9 cellular contexts compared by ENCODE assay signal in the genomic region with DNA sequence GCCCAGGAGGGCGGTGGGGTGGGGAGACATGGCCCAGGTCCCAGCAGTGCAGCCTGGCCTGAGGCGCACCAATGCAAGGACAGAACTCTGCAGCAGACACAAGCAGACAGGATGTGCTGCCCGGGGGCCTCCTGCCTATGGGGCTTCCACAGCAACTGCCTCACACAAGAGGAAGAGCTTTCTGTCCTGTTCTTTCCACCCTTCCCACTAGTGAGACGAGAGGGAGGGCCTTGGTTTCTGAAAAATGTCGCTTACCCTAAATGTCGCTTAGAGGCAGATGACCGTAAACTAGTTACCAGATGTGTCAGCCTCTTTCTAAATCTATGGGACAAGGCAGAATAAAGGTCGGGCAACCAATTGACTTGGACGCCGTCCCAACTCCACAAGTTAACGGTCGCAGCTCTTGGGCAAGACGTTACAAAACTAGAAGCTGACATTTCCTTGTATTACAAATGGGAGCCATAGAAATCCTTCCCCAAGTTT. TPM values are rescaled to one million over a fixed set of nuclear protein-coding genes. Genes with fewer than 3 reads are reported as not detected.
DNase-seq lines count a peak whose midpoint lies in the region; ATAC-seq and TF ChIP-seq lines count a peak whose summit lies in the region.
"Had no signal": no experiment of that assay in that cellular context is flagged by ENCODE, and none has a peak within 500 bp of the region (broad histone marks: within the 10 kb centered on the region; RNA-seq: fewer than 3 reads in every experiment).

A gene with protein sequence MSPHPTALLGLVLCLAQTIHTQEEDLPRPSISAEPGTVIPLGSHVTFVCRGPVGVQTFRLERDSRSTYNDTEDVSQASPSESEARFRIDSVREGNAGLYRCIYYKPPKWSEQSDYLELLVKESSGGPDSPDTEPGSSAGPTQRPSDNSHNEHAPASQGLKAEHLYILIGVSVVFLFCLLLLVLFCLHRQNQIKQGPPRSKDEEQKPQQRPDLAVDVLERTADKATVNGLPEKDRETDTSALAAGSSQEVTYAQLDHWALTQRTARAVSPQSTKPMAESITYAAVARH (minus strand): TSS at position 157 of the 483 bp plus-strand sequence. CDS start 127 bp downstream, at position 30.

- peak; percentile 86 for ATAC-seq in stimulated activated naive CD8-positive, alpha-beta T cell treated with anti-CD3 and anti-CD28 coated beads, Interleukin-15, amount 100 ng/mL, for 72 hours
- ATAC-seq in HG02623 (IDR thresholded peaks at IDR 0.05; ENCODE audit: unreplicated experiment) (no peak), HG02981 (IDR thresholded peaks at IDR 0.05; ENCODE audit: unreplicated experiment) (no peak)

- H3K9ac ChIP-seq in liver (ENCODE audit: low read depth in 1 of 2, low read length in 2 of 2): no peak within 1 kb of the TSS

- no peaks in the 10 kb centered on the region for H3K9me3 Mint-ChIP-seq in stimulated activated naive CD8-positive, alpha-beta T cell treated with anti-CD3 and anti-CD28 coated beads, Interleukin-15, amount 100 ng/mL, for 72 hours

- H3K27ac ChIP-seq in liver (ENCODE audit: low read depth in 1 of 2, low read length in 2 of 2): peak within 1 kb of the TSS; percentile 9 to 63

- no peaks in the 10 kb centered on the region for H3K36me3 ChIP-seq in liver (ENCODE audit: control insufficient read depth in 4 of 4, insufficient read depth in 3 of 4, low read depth in 1 of 4, low read length in 3 of 4)

- WGBS in liver: 55% methylated on average over 13 of the region's 13 CpGs

- TF ChIP-seq CTCF in liver (IDR thresholded peaks at IDR 0.05; ENCODE audit: low read depth, low read length, missing input control) (no peak), GM20000 (IDR thresholded peaks at IDR 0.05; ENCODE audit: extremely low read depth, missing control alignments) (no peak)

- H3K4me3 ChIP-seq in liver (ENCODE audit: low read depth in 1 of 3, low read length in 3 of 3): peak within 1 kb of the TSS in 1 of 3 donors; percentile 29

- peaks cover 0 to 3% (median 0%) of the 10 kb centered on the region in 4 donors for H3K9me3 ChIP-seq in liver (ENCODE audit: control insufficient read depth in 4 of 4, low read length in 3 of 4)

- peaks cover 11% of the 10 kb centered on the region for H3K27me3 Mint-ChIP-seq in stimulated activated naive CD8-positive, alpha-beta T cell treated with anti-CD3 and anti-CD28 coated beads, Interleukin-15, amount 100 ng/mL, for 72 hours

- H3K27me3 ChIP-seq in liver (ENCODE audit: control insufficient read depth in 4 of 4, insufficient read depth in 4 of 4, low read length in 3 of 4): peaks cover 0 to 2% (median 0%) of the 10 kb centered on the region in 4 donors

- DNase-seq in RPMI8226 (peak; percentile 76), NCI-H146 treated with DMSO at 0.1 percent for 48 hours (lab: John Stamatoyannopoulos, UW; ENCODE audit: unreplicated experiment) (no peak), GM20000 (ENCODE audit: low spot score) (no peak)
- DNase-seq in activated effector memory CD4-positive, alpha-beta T cell treated with Interleukin-2 at 50 U/mL for 16 hours: peak; percentile 41
- DNase-seq in stimulated activated naive CD8-positive, alpha-beta T cell treated with anti-CD3 and anti-CD28 coated beads, Interleukin-15, amount 100 ng/mL, for 72 hours: peak; percentile 51 to 63

- peaks cover 76% of the 10 kb centered on the region for H3K4me1 Mint-ChIP-seq in stimulated activated naive CD8-positive, alpha-beta T cell treated with anti-CD3 and anti-CD28 coated beads, Interleukin-15, amount 100 ng/mL, for 72 hours

- peak within 1 kb of the TSS; percentile 82 to 99 for H3K27ac Mint-ChIP-seq in stimulated activated naive CD8-positive, alpha-beta T cell treated with anti-CD3 and anti-CD28 coated beads, Interleukin-15, amount 100 ng/mL, for 72 hours

- peak within 1 kb of the TSS; percentile 81 to 99 for H3K4me3 Mint-ChIP-seq in stimulated activated naive CD8-positive, alpha-beta T cell treated with anti-CD3 and anti-CD28 coated beads, Interleukin-15, amount 100 ng/mL, for 72 hours

- no peaks in the 10 kb centered on the region for H3K4me1 ChIP-seq in liver (ENCODE audit: control insufficient read depth in 4 of 4, insufficient read depth in 4 of 4, low read length in 3 of 4)

- no peak for TF ChIP-seq RAD21 in liver (IDR thresholded peaks at IDR 0.05)

TF ChIP-seq in liver, 16 proteins besides CTCF, POLR2A, EP300 and RAD21:
- TF ChIP-seq, protein P1, sequence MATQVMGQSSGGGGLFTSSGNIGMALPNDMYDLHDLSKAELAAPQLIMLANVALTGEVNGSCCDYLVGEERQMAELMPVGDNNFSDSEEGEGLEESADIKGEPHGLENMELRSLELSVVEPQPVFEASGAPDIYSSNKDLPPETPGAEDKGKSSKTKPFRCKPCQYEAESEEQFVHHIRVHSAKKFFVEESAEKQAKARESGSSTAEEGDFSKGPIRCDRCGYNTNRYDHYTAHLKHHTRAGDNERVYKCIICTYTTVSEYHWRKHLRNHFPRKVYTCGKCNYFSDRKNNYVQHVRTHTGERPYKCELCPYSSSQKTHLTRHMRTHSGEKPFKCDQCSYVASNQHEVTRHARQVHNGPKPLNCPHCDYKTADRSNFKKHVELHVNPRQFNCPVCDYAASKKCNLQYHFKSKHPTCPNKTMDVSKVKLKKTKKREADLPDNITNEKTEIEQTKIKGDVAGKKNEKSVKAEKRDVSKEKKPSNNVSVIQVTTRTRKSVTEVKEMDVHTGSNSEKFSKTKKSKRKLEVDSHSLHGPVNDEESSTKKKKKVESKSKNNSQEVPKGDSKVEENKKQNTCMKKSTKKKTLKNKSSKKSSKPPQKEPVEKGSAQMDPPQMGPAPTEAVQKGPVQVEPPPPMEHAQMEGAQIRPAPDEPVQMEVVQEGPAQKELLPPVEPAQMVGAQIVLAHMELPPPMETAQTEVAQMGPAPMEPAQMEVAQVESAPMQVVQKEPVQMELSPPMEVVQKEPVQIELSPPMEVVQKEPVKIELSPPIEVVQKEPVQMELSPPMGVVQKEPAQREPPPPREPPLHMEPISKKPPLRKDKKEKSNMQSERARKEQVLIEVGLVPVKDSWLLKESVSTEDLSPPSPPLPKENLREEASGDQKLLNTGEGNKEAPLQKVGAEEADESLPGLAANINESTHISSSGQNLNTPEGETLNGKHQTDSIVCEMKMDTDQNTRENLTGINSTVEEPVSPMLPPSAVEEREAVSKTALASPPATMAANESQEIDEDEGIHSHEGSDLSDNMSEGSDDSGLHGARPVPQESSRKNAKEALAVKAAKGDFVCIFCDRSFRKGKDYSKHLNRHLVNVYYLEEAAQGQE (IDR thresholded peaks at IDR 0.05): no peak
- TF ChIP-seq TAF1 (conservative IDR thresholded peaks at IDR 0.05): peak; percentile 25

RNA-seq across cellular contexts. Expression of the gene that starts here (rescaled TPM):
- 10 to 100 TPM in 1 of 2 donors, 1 to 10 TPM in 1; 4.5 to 16.3 TPM for total RNA-seq in liver
- 1 to 10 TPM; 1.2 to 5.1 TPM for polyA plus RNA-seq in liver
- polyA plus RNA-seq: neural cell had no signal

Comparison
In these comparisons a context has a peak if more than half of its experiments do, and no peak if none do; other contexts are left out.
1. DNase-seq: peak in RPMI8226 (single experiment), activated effector memory CD4-positive, alpha-beta T cell treated with Interleukin-2 at 50 U/mL for 16 hours (single experiment) and stimulated activated naive CD8-positive, alpha-beta T cell treated with anti-CD3 and anti-CD28 coated beads, Interleukin-15, amount 100 ng/mL, for 72 hours (2 of 2); none in NCI-H146 treated with DMSO at 0.1 percent for 48 hours (single experiment) and GM20000 (single experiment).